In genomic region chr18:48834421-48835011, GRCh38 we compare ENCODE assay signal across 8 cellular contexts.
DNase-seq lines count a peak whose midpoint lies in the region; ATAC-seq and TF ChIP-seq lines count a peak whose summit lies in the region.

No MANE protein-coding gene starts in this region.

- H3K4me3 Mint-ChIP-seq in activated T-cell treated with anti-CD3 and anti-CD28 coated beads, Interleukin-2, amount 50 U/mL, for 72 hours, result peak overlapping the region; percentile 81 to 84

- peak; percentile 56 for TF ChIP-seq POLR2A in GM18505 (IDR thresholded peaks at IDR 0.05; ENCODE audit: borderline replicate concordance, extremely low read depth, insufficient read depth, insufficient read length)

- 71 to 82% (median 72%) methylated on average over 18 of the region's 18 CpGs for WGBS in psoas muscle, 3 donors
- WGBS in aorta, 2 donors, result 31 to 37% methylated on average over 18 of the region's 18 CpGs

- no peaks in the 10 kb centered on the region for H3K27me3 ChIP-seq in psoas muscle (ENCODE audit: insufficient read depth in 3 of 3, low read length in 2 of 3)
- H3K27me3 ChIP-seq in aorta (ENCODE audit: control insufficient read depth in 1 of 2, insufficient read depth in 2 of 2, low read length in 1 of 2), result no peaks in the 10 kb centered on the region

- peak overlapping the region; percentile 92 for H3K27ac Mint-ChIP-seq in activated T-cell treated with anti-CD3 and anti-CD28 coated beads, Interleukin-2, amount 50 U/mL, for 72 hours

- no peaks in the 10 kb centered on the region for H3K36me3 Mint-ChIP-seq in activated T-cell treated with anti-CD3 and anti-CD28 coated beads, Interleukin-2, amount 50 U/mL, for 72 hours (ENCODE audit: insufficient read depth in 2 of 2)

- H3K36me3 ChIP-seq in psoas muscle (ENCODE audit: insufficient read depth in 1 of 2, low read depth in 1 of 2), result no peaks in the 10 kb centered on the region
- no peaks in the 10 kb centered on the region for H3K36me3 ChIP-seq in aorta (ENCODE audit: control insufficient read depth in 1 of 2, insufficient read depth in 2 of 2, low read length in 1 of 2)

- H3K9me3 ChIP-seq in psoas muscle (no peaks in the 10 kb centered on the region), aorta (ENCODE audit: control insufficient read depth, low read length) (no peaks in the 10 kb centered on the region)

- H3K27me3 Mint-ChIP-seq in activated T-cell treated with anti-CD3 and anti-CD28 coated beads, Interleukin-2, amount 50 U/mL, for 72 hours (ENCODE audit: low read depth), result no peaks in the 10 kb centered on the region

- no peaks in the 10 kb centered on the region for H3K9me3 Mint-ChIP-seq in activated T-cell treated with anti-CD3 and anti-CD28 coated beads, Interleukin-2, amount 50 U/mL, for 72 hours

- no peak overlapping the region for H3K27ac ChIP-seq in psoas muscle
- H3K27ac ChIP-seq in aorta (ENCODE audit: low read depth in 1 of 2, low read length in 2 of 2), result no peak overlapping the region

- ATAC-seq in GM18505 (IDR thresholded peaks at IDR 0.05; ENCODE audit: unreplicated experiment), result peak; percentile 45
- ATAC-seq in HG02943 (IDR thresholded peaks at IDR 0.05; ENCODE audit: low read depth, unreplicated experiment), result peak; percentile 56
- peak; percentile 91 to 93 for ATAC-seq in activated T-cell treated with anti-CD3 and anti-CD28 coated beads, Interleukin-2, amount 50 U/mL, for 72 hours (replicated peaks in 1 of 2)
- peak in 3 of 4 donors; percentile 44 to 53 (median 47) for ATAC-seq in psoas muscle
- ATAC-seq in aorta (ENCODE audit: low FRiP score), result peak; percentile 76

- intact Hi-C loops in psoas muscle (cut with DNase I), result no loop called here
- intact Hi-C loops in aorta (cut with DNase I), result loop anchor here in 1 of 2 donors (5.0 kb wide), 1 partner anchor 38 kb away; no protein-coding TSS in a partner anchor

- peaks cover 73% of the 10 kb centered on the region for H3K4me1 Mint-ChIP-seq in activated T-cell treated with anti-CD3 and anti-CD28 coated beads, Interleukin-2, amount 50 U/mL, for 72 hours (ENCODE audit: low read depth)

- DNase-seq in activated T-cell treated with anti-CD3 and anti-CD28 coated beads, Interleukin-2, amount 50 U/mL, for 72 hours, result peak; percentile 78 to 85
- peak; percentile 90 for DNase-seq in fibroblast of pulmonary artery (ENCODE audit: low read depth)
- DNase-seq in psoas muscle, result peak; percentile 73 to 78
- DNase-seq in aorta, result peak; percentile 93 to 96
- no peak for DNase-seq in HuH-7.5 (ENCODE audit: low spot score)

- H3K4me3 ChIP-seq in fibroblast of pulmonary artery (replicated peaks; ENCODE audit: low read depth, low read length) (no peak overlapping the region), psoas muscle (no peak overlapping the region), aorta (ENCODE audit: low read length in 2 of 2) (no peak overlapping the region)

- TF ChIP-seq CTCF in fibroblast of pulmonary artery (IDR thresholded peaks at IDR 0.05; ENCODE audit: low read length, missing control alignments), result no peak
- TF ChIP-seq CTCF in psoas muscle (IDR thresholded peaks at IDR 0.05), result no peak

- peaks cover 24% of the 10 kb centered on the region for H3K4me1 ChIP-seq in psoas muscle
- peaks cover 0 to 4% of the 10 kb centered on the region in 2 donors for H3K4me1 ChIP-seq in aorta (ENCODE audit: control insufficient read depth in 1 of 2, insufficient read depth in 2 of 2, low read length in 2 of 2)

TF ChIP-seq in PFSK-1, 5 proteins besides CTCF, POLR2A, EP300 and RAD21:
- TF ChIP-seq REST (IDR thresholded peaks at IDR 0.05; ENCODE audit: insufficient read depth in 1 of 2, low read depth in 2 of 2, low read length in 2 of 2) (peak in 1 of 2 experiments; percentile 36; a peak in 1 of 4 replicates), SIN3A (IDR thresholded peaks at IDR 0.05; ENCODE audit: borderline replicate concordance, insufficient read depth, low read length) (peak; percentile 48; the same call in 1 of the 2 replicates), POLR2AphosphoS5 (IDR thresholded peaks at IDR 0.05; ENCODE audit: low read depth, low read length) (no peak), TAF1 (IDR thresholded peaks at IDR 0.05; ENCODE audit: borderline replicate concordance, insufficient read depth, low read length) (peak; percentile 50; the same call in 1 of the 2 replicates), FOXP2 (optimal IDR thresholded peaks at IDR 0.05; ENCODE audit: borderline replicate concordance, extremely low read depth, extremely low read length, insufficient read depth) (peak; percentile 83)
